Comparison of ENCODE assay signal across 1 cellular context in the genomic region with DNA sequence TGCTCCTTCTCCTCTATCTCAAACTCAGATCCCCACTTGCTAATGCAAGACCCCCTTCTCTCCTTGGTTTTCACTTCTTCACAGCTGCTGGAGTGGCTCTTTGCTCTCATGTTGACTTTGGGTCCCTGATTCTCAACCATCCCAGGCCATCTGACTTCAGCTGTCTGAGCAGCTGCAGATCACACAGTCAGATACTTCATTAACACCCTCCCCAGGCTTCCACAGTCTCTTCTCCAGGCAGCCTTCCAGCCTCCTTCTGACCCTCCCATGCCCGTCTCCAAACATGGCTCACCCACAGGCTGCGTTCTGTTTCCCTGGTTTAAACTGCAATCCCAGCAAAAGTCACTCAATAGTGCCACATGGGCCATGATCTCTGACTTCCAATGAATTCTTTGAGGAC.
TF ChIP-seq lines count a peak whose summit lies in the region.

No MANE protein-coding gene starts in this region.

TF ChIP-seq in IMR-90, 13 proteins besides CTCF, POLR2A, EP300 and RAD21:
- TF ChIP-seq MAZ (IDR thresholded peaks at IDR 0.05; ENCODE audit: borderline replicate concordance, low read depth, low read length) (no peak), SMC3 (IDR thresholded peaks at IDR 0.05; ENCODE audit: low read depth, low read length) (no peak)
